23 cellular contexts compared by ENCODE assay signal in genomic region chr3:118505784-118506183, GRCh38.
"Had no signal": no experiment of that assay in that cellular context is flagged by ENCODE, and none has a peak within 500 bp of the region (broad histone marks: within the 10 kb centered on the region; RNA-seq: fewer than 3 reads in every experiment).

No MANE protein-coding gene starts in this region.

- DNase-seq: effector CD4-positive, alpha-beta T cell; endodermal cell; erythroblast; heart left ventricle; hippocampal formation; left colon; left ventricle myocardium superior; mucosa of descending colon; naive thymus-derived CD8-positive, alpha-beta T cell; posterior cingulate gyrus; sigmoid colon; stimulated activated CD4-positive, alpha-beta T cell treated with anti-CD3 and anti-CD28 coated beads, Interleukin-2, amount 100 ng/mL, for 24 hours; stimulated activated CD4-positive, alpha-beta T cell treated with anti-CD3 and anti-CD28 coated beads, Interleukin-4, amount 100 ng/mL, for 4 hours; stimulated activated naive B cell treated with anti-CD40 and anti-IgM and Interleukin-4, amounts not matched to agents 10 μg/mL and 1 μg/mL and 100 μg/mL, for 72 hours; stimulated activated naive CD8-positive, alpha-beta T cell treated with anti-CD3 and anti-CD28 coated beads, Interleukin-15, amount 100 ng/mL, for 72 hours; testis; upper lobe of right lung had no signal

- H3K9me3 ChIP-seq: heart left ventricle, mucosa of descending colon, neutrophil, right atrium auricular region, sigmoid colon, testis, tibial nerve, upper lobe of right lung, vagina had no signal

- H3K4me3 ChIP-seq: heart left ventricle, lung, mucosa of descending colon, right atrium auricular region, sigmoid colon, skin epidermis, testis, tibial nerve, upper lobe of right lung, vagina had no signal

- H3K27ac ChIP-seq: heart left ventricle, neutrophil, right atrium auricular region, sigmoid colon, skin epidermis, testis, tibial nerve, upper lobe of right lung, vagina had no signal

- H3K27me3 ChIP-seq: heart left ventricle, neutrophil, right atrium auricular region, sigmoid colon, testis, tibial nerve, upper lobe of right lung, vagina had no signal

- H3K4me1 ChIP-seq: heart left ventricle, right atrium auricular region, upper lobe of right lung, vagina had no signal

- H3K36me3 ChIP-seq: heart left ventricle, neutrophil, right atrium auricular region, sigmoid colon, tibial nerve, upper lobe of right lung, vagina had no signal

- ATAC-seq: heart left ventricle; left colon; left ventricle myocardium superior; mucosa of descending colon; naive thymus-derived CD8-positive, alpha-beta T cell; stimulated activated naive B cell treated with anti-CD40 and anti-IgM and Interleukin-4, amounts not matched to agents 10 μg/mL and 1 μg/mL and 100 μg/mL, for 72 hours; stimulated activated naive CD8-positive, alpha-beta T cell treated with anti-CD3 and anti-CD28 coated beads, Interleukin-15, amount 100 ng/mL, for 72 hours; upper lobe of right lung had no signal
